Comparison of ENCODE assay signal across 24 cellular contexts in genomic region chr6:25215881-25216280, GRCh38.
"Had no signal": no experiment of that assay in that cellular context is flagged by ENCODE, and none has a peak within 500 bp of the region (broad histone marks: within the 10 kb centered on the region; RNA-seq: fewer than 3 reads in every experiment).

No MANE protein-coding gene starts in this region.

- H3K4me3 ChIP-seq: cardiac muscle cell, hepatocyte, left lung, right atrium auricular region, tibial nerve, uterus had no signal

- H3K27ac ChIP-seq: cardiac muscle cell, hepatocyte, left lung, right atrium auricular region, tibial nerve, uterus had no signal

- H3K27me3 ChIP-seq: cardiac muscle cell, hepatocyte, left lung, right atrium auricular region, tibial nerve, uterus had no signal

- H3K36me3 ChIP-seq: cardiac muscle cell, left lung, right atrium auricular region, tibial nerve, uterus had no signal

- H2AFZ ChIP-seq: hepatocyte had no signal

- H3K4me2 ChIP-seq: hepatocyte had no signal

- H3K4me1 ChIP-seq: left lung, tibial nerve, uterus had no signal

- DNase-seq: activated CD4-positive, alpha-beta memory T cell treated with anti-CD3 and anti-CD28 coated beads, Interleukin-2, amount 10 ng/mL, durations not matched to agents 7 days and 5 days; activated CD4-positive, alpha-beta T cell treated with anti-CD3 and anti-CD28 coated beads, Interleukin-2, amount 10 ng/mL, durations not matched to agents 24 days and 14 days; activated effector memory CD4-positive, alpha-beta T cell treated with Interleukin-2 at 50 U/mL for 16 hours; activated naive CD4-positive, alpha-beta T cell treated with anti-CD3 and anti-CD28 coated beads for 36 hours; activated naive CD8-positive, alpha-beta T cell treated with anti-CD3 and anti-CD28 coated beads, Interleukin-2, amount 10 ng/mL, durations not matched to agents 7 days and 5 days; activated T-cell treated with anti-CD3 and anti-CD28 coated beads, Interleukin-2, amount 50 U/mL, for 72 hours; amygdala; erythroblast; glutamatergic neuron; immature natural killer cell; kidney glomerular epithelial cell; left lung; midbrain; natural killer cell; stimulated activated CD4-positive, alpha-beta T cell treated with anti-CD3 and anti-CD28 coated beads, Interleukin-1b, Interleukin-23, amount 100 ng/mL, for 48 hours; substantia nigra; uterus had no signal

- H3K9me3 ChIP-seq: left lung, right atrium auricular region, uterus had no signal

- ATAC-seq: activated CD4-positive, CD25-positive, alpha-beta regulatory T cell treated with anti-CD3 and anti-CD28 coated beads, Interleukin-2, amount 50 U/mL, for 24 hours; activated T-cell treated with anti-CD3 and anti-CD28 coated beads, Interleukin-2, amount 50 U/mL, for 72 hours; left lung; natural killer cell had no signal

- FAIRE-seq: endometrium, frontal cortex had no signal
